ENCODE assay signal across 12 cellular contexts in the genomic region with DNA sequence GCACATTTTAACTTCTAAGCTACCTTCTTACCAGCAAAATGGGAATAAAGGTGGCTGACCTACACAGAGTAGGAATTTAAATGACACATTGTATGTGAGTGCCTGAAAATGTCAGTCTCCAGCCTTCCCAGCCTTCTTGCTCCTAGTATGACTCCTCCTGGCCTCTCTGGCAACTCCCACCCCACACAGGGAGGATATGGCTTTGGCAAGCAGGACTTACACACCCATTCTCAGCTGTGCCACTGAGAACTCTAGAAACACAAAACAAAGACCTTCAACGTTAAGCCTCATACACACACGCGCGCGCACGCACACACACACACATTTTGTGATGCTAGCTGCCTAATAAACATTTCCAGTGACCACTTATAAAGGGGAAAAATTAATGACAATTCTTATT.
DNase-seq lines count a peak whose midpoint lies in the region; FAIRE-seq and TF ChIP-seq lines count a peak whose summit lies in the region.
"Had no signal": no experiment of that assay in that cellular context is flagged by ENCODE, and none has a peak within 500 bp of the region (broad histone marks: within the 10 kb centered on the region; RNA-seq: fewer than 3 reads in every experiment).

No MANE protein-coding gene starts in this region.

- TF ChIP-seq RAD21 in SK-N-SH (IDR thresholded peaks at IDR 0.05; ENCODE audit: low read length), result no peak

- H3K36me3 ChIP-seq in osteoblast (ENCODE audit: insufficient read depth, low read length) (peaks cover 3% of the 10 kb centered on the region), SK-N-SH (replicated peaks in 1 of 2; ENCODE audit: control insufficient read depth in 1 of 2, insufficient read depth in 2 of 2, low read length in 1 of 2) (no peaks in the 10 kb centered on the region)
- H3K36me3 ChIP-seq: uterus had no signal

- TF ChIP-seq EP300 in SK-N-SH (IDR thresholded peaks at IDR 0.05; ENCODE audit: borderline replicate concordance in 1 of 2, low read depth in 1 of 2, low read length in 1 of 2), result no peak

- TF ChIP-seq CTCF in fibroblast of pulmonary artery (IDR thresholded peaks at IDR 0.05; ENCODE audit: low read length, missing control alignments) (no peak), osteoblast (IDR thresholded peaks at IDR 0.05; ENCODE audit: extremely low read depth, low read depth, low read length) (no peak), SK-N-SH (IDR thresholded peaks at IDR 0.05) (no peak)

- H3K4me1 ChIP-seq in osteoblast (ENCODE audit: insufficient read depth, low read length) (peaks cover 7% of the 10 kb centered on the region), SK-N-SH (ENCODE audit: control insufficient read depth in 1 of 2, insufficient read depth in 2 of 2, low read depth in 1 of 2, low read length in 1 of 2) (peaks cover 0 to 8% of the 10 kb centered on the region in 2 experiments; a peak in 2 of 4 replicates)
- H3K4me1 ChIP-seq: uterus had no signal

- H3K4me2 ChIP-seq in osteoblast (ENCODE audit: insufficient read depth, low read length), result no peak overlapping the region
- no peak overlapping the region for H3K4me2 ChIP-seq in SK-N-SH
- H3K4me2 ChIP-seq: GM23338 had no signal

- H4K20me1 ChIP-seq in osteoblast (ENCODE audit: insufficient read depth, low read length) (peaks cover 67% of the 10 kb centered on the region), SK-N-SH (ENCODE audit: insufficient read depth) (peaks cover 15% of the 10 kb centered on the region)

- intact Hi-C loops in posterior cingulate gyrus (cut with DNase I), result no loop called here

- no peak overlapping the region for H3K9ac ChIP-seq in SK-N-SH

- H3K27me3 ChIP-seq in osteoblast (ENCODE audit: insufficient read depth, low read length) (no peaks in the 10 kb centered on the region), SK-N-SH (ENCODE audit: insufficient read depth) (no peaks in the 10 kb centered on the region)
- H3K27me3 ChIP-seq: uterus had no signal

- 86% methylated on average over 6 of the region's 6 CpGs for WGBS in SK-N-SH (ENCODE audit: low lambda C conversion rate)

- POLR2A ChIA-PET in SK-N-SH (lab: Yijun Ruan, JAX), result no interaction called here

- peak overlapping the region; percentile 50 for H3K27ac ChIP-seq in osteoblast (ENCODE audit: low read depth, low read length)
- H3K27ac ChIP-seq in SK-N-SH (ENCODE audit: low read depth in 2 of 2, low read length in 1 of 2), result 0 out of 4 replicates have a peak overlapping the region, but pooled peaks of 1 of the 2 experiments have one; percentile 39

- H3F3A ChIP-seq in SK-N-SH (replicated peaks; ENCODE audit: insufficient read depth), result no peaks in the 10 kb centered on the region

- H3K9me2 ChIP-seq in SK-N-SH, result no peaks in the 10 kb centered on the region

- H3K4me3 ChIP-seq in fibroblast of pulmonary artery (replicated peaks; ENCODE audit: low read depth, low read length), result no peak overlapping the region
- no peak overlapping the region for H3K4me3 ChIP-seq in osteoblast (ENCODE audit: insufficient read depth, low read length)
- no peak overlapping the region for H3K4me3 ChIP-seq in SK-N-SH (ENCODE audit: low read depth in 2 of 2, low read length in 1 of 2)
- H3K4me3 ChIP-seq: GM23338, uterus had no signal

- peak; percentile 55 for DNase-seq in ELR (ENCODE audit: low read depth)
- DNase-seq in SW480 (ENCODE audit: low spot score), result peak; percentile 36
- DNase-seq in fibroblast of pulmonary artery (ENCODE audit: low read depth), result peak; percentile 80
- DNase-seq in osteoblast (ENCODE audit: insufficient read length, low spot score, missing footprints), result peak; percentile 93
- no peak for DNase-seq in posterior cingulate gyrus
- DNase-seq in SK-N-SH, result no peak
- DNase-seq in NCI-H510A (lab: John Stamatoyannopoulos, UW), result no peak
- no peak for DNase-seq in HTR-8/SVneo (ENCODE audit: insufficient read length, low spot score)
- DNase-seq: activated CD8-positive, alpha-beta T cell treated with anti-CD3 and anti-CD28 coated beads, Interleukin-2, amount 10 ng/mL, durations not matched to agents 7 days and 5 days; naive B cell; uterus had no signal

- no peak for FAIRE-seq in HTR-8/SVneo (lab: Jason Lieb, UNC)

- H3K9me3 ChIP-seq in osteoblast (ENCODE audit: low read depth, low read length) (no peaks in the 10 kb centered on the region), SK-N-SH (no peaks in the 10 kb centered on the region)
- H3K9me3 ChIP-seq: uterus had no signal

- CTCF ChIA-PET in SK-N-SH (lab: Yijun Ruan, JAX), result no interaction called here

- H2AFZ ChIP-seq in osteoblast (ENCODE audit: low read length) (no peak overlapping the region), SK-N-SH (ENCODE audit: low read depth) (no peak overlapping the region)
- H2AFZ ChIP-seq: GM23338 had no signal

- peaks cover 97% of the 10 kb centered on the region for H3K79me2 ChIP-seq in osteoblast (ENCODE audit: insufficient read depth, low read length)
- peaks cover 74% of the 10 kb centered on the region for H3K79me2 ChIP-seq in SK-N-SH (ENCODE audit: insufficient read depth)

TF ChIP-seq in SK-N-SH, 30 proteins besides CTCF, POLR2A, EP300 and RAD21 (continues in another document):
- no peak for TF ChIP-seq TAF1 (IDR thresholded peaks at IDR 0.05; ENCODE audit: borderline replicate concordance, low read depth, low read length)
- TF ChIP-seq FOXM1 (IDR thresholded peaks at IDR 0.05; ENCODE audit: low read depth), result no peak
- TF ChIP-seq, protein P1, sequence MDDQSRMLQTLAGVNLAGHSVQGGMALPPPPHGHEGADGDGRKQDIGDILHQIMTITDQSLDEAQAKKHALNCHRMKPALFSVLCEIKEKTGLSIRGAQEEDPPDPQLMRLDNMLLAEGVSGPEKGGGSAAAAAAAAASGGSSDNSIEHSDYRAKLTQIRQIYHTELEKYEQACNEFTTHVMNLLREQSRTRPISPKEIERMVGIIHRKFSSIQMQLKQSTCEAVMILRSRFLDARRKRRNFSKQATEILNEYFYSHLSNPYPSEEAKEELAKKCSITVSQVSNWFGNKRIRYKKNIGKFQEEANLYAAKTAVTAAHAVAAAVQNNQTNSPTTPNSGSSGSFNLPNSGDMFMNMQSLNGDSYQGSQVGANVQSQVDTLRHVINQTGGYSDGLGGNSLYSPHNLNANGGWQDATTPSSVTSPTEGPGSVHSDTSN (IDR thresholded peaks at IDR 0.05), result no peak
- TF ChIP-seq, protein P2, sequence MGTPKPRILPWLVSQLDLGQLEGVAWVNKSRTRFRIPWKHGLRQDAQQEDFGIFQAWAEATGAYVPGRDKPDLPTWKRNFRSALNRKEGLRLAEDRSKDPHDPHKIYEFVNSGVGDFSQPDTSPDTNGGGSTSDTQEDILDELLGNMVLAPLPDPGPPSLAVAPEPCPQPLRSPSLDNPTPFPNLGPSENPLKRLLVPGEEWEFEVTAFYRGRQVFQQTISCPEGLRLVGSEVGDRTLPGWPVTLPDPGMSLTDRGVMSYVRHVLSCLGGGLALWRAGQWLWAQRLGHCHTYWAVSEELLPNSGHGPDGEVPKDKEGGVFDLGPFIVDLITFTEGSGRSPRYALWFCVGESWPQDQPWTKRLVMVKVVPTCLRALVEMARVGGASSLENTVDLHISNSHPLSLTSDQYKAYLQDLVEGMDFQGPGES (IDR thresholded peaks at IDR 0.05; ENCODE audit: low read depth, low read length), result no peak
- TF ChIP-seq, protein P3, sequence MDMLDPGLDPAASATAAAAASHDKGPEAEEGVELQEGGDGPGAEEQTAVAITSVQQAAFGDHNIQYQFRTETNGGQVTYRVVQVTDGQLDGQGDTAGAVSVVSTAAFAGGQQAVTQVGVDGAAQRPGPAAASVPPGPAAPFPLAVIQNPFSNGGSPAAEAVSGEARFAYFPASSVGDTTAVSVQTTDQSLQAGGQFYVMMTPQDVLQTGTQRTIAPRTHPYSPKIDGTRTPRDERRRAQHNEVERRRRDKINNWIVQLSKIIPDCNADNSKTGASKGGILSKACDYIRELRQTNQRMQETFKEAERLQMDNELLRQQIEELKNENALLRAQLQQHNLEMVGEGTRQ (IDR thresholded peaks at IDR 0.05; ENCODE audit: borderline replicate concordance, low read depth, low read length), result no peak
- TF ChIP-seq SIN3A (IDR thresholded peaks at IDR 0.05; ENCODE audit: borderline replicate concordance, low read depth, low read length), result no peak
- no peak for TF ChIP-seq RFX5 (IDR thresholded peaks at IDR 0.05; ENCODE audit: low read length)
- TF ChIP-seq POLR2AphosphoS5 (IDR thresholded peaks at IDR 0.05; ENCODE audit: low read depth, low read length), result no peak
- no peak for TF ChIP-seq GABPA (IDR thresholded peaks at IDR 0.05; ENCODE audit: low read depth)
- TF ChIP-seq, protein P4, sequence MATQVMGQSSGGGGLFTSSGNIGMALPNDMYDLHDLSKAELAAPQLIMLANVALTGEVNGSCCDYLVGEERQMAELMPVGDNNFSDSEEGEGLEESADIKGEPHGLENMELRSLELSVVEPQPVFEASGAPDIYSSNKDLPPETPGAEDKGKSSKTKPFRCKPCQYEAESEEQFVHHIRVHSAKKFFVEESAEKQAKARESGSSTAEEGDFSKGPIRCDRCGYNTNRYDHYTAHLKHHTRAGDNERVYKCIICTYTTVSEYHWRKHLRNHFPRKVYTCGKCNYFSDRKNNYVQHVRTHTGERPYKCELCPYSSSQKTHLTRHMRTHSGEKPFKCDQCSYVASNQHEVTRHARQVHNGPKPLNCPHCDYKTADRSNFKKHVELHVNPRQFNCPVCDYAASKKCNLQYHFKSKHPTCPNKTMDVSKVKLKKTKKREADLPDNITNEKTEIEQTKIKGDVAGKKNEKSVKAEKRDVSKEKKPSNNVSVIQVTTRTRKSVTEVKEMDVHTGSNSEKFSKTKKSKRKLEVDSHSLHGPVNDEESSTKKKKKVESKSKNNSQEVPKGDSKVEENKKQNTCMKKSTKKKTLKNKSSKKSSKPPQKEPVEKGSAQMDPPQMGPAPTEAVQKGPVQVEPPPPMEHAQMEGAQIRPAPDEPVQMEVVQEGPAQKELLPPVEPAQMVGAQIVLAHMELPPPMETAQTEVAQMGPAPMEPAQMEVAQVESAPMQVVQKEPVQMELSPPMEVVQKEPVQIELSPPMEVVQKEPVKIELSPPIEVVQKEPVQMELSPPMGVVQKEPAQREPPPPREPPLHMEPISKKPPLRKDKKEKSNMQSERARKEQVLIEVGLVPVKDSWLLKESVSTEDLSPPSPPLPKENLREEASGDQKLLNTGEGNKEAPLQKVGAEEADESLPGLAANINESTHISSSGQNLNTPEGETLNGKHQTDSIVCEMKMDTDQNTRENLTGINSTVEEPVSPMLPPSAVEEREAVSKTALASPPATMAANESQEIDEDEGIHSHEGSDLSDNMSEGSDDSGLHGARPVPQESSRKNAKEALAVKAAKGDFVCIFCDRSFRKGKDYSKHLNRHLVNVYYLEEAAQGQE (IDR thresholded peaks at IDR 0.05; ENCODE audit: low read depth, low read length), result no peak
- TF ChIP-seq TEAD4 (IDR thresholded peaks at IDR 0.05; ENCODE audit: borderline replicate concordance, insufficient read depth), result no peak
- TF ChIP-seq, protein P5, sequence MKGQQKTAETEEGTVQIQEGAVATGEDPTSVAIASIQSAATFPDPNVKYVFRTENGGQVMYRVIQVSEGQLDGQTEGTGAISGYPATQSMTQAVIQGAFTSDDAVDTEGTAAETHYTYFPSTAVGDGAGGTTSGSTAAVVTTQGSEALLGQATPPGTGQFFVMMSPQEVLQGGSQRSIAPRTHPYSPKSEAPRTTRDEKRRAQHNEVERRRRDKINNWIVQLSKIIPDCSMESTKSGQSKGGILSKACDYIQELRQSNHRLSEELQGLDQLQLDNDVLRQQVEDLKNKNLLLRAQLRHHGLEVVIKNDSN (IDR thresholded peaks at IDR 0.05; ENCODE audit: borderline replicate concordance, low read depth), result no peak

Comparison
In these comparisons a context has a peak if more than half of its experiments do, and no peak if none do; other contexts are left out.
1. DNase-seq: peak in ELR (single experiment), SW480 (single experiment), fibroblast of pulmonary artery (single experiment) and osteoblast (single experiment); none in posterior cingulate gyrus (0 of 10), SK-N-SH (single experiment), NCI-H510A (single experiment) and HTR-8/SVneo (single experiment).